In the genomic region with DNA sequence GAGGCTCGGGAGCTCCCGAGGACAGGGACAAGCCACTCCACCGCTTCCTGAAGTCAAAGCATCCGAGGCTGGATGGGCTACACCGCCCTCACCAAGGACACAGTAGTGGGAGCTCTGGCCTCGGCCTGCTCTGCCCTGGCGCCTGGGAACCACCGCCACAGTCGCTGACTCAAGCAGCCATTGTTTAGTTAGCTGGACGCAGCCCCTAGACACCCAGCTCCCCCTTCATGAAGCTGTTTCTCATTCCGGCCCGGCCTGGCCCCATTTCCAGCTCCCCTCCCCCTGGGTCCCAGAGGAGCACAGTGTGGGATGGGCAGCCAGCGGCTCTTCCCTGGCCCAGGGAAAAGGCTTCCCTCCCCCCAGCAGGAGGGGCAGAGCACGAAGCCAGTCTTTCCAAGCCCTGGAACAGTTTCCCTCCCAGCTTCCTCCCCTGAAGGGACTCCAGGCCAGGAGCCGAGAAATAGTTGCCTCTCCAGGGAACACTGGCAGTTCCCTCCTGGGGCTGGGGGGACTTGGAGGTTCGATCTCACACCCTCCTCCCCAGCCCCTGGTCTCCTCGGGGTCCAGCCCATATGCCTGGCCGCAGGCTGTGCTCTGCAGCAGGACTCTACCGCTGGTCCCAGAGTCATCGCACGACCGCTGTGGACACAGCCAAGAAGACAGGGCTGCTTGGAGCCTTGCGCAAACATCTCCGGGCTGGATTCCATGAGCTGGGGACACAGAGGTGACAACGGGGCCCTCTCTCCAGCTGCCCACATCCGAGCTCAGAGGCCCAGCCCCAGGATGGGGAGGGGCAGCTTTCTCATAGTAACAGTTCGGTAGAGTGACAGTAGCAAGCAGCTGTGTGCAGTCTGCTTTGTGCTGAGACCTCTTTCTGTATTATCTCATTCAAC, we compare ENCODE assay signal across 8 cellular contexts. TPM values are rescaled to one million over a fixed set of nuclear protein-coding genes. Genes with fewer than 3 reads are reported as not detected.
DNase-seq lines count a peak whose midpoint lies in the region; TF ChIP-seq lines count a peak whose summit lies in the region.

No MANE protein-coding gene starts in this region.

- peak overlapping the region; percentile 67 to 83 (median 74) for H3K27ac ChIP-seq in Peyer's patch

- peak overlapping the region in 2 of 4 donors; percentile 11 to 16 for H3K4me3 ChIP-seq in Peyer's patch

- H3K36me3 Mint-ChIP-seq in nephron (ENCODE audit: low read depth) = no peaks in the 10 kb centered on the region
- no peaks in the 10 kb centered on the region for H3K36me3 Mint-ChIP-seq in activated T-helper 1 cell treated with anti-CD3 and anti-CD28 coated beads, Interleukin-12 subunit alpha, Interleukin-12 subunit beta, Interleukin-2, Interleukin-4 antibody, amounts not matched to agents 30 ng/mL and 10 ng/mL and 1 ng/mL, durations not matched to agents 14 hours and 24 hours and 36 hours (ENCODE audit: low read depth)

- no peaks in the 10 kb centered on the region for H3K9me3 ChIP-seq in Peyer's patch

- peak overlapping the region; percentile 99 for H3K27ac Mint-ChIP-seq in nephron
- H3K27ac Mint-ChIP-seq in activated T-helper 1 cell treated with anti-CD3 and anti-CD28 coated beads, Interleukin-12 subunit alpha, Interleukin-12 subunit beta, Interleukin-2, Interleukin-4 antibody, amounts not matched to agents 30 ng/mL and 10 ng/mL and 1 ng/mL, durations not matched to agents 14 hours and 24 hours and 36 hours = no peak overlapping the region

- peaks cover 0 to 86% (median 13%) of the 10 kb centered on the region in 4 donors for H3K4me1 ChIP-seq in Peyer's patch

- H3K27me3 Mint-ChIP-seq in nephron (ENCODE audit: low read depth) = no peaks in the 10 kb centered on the region
- H3K27me3 Mint-ChIP-seq in activated T-helper 1 cell treated with anti-CD3 and anti-CD28 coated beads, Interleukin-12 subunit alpha, Interleukin-12 subunit beta, Interleukin-2, Interleukin-4 antibody, amounts not matched to agents 30 ng/mL and 10 ng/mL and 1 ng/mL, durations not matched to agents 14 hours and 24 hours and 36 hours (ENCODE audit: insufficient read depth) = peaks cover 47% of the 10 kb centered on the region

- intact Hi-C loops in activated T-helper 1 cell treated with anti-CD3 and anti-CD28 coated beads, Interleukin-12 subunit alpha, Interleukin-12 subunit beta, Interleukin-2, Interleukin-4 antibody, amounts not matched to agents 30 ng/mL and 10 ng/mL and 1 ng/mL, durations not matched to agents 14 hours and 24 hours and 36 hours (cut with micrococcal nuclease) = no loop called here

- peak; percentile 80 for DNase-seq in ELR (ENCODE audit: low read depth)
- DNase-seq in Peyer's patch = peak in 1 of 3 donors; percentile 71
- peak; percentile 98 for DNase-seq in fibroblast of gingiva (ENCODE audit: low read depth)
- no peak for DNase-seq in NCI-H187 (lab: John Stamatoyannopoulos, UW)
- DNase-seq in GDM1 (lab: John Stamatoyannopoulos, UW) = no peak
- no peak for DNase-seq in stimulated activated CD4-positive, alpha-beta T cell treated with anti-CD3 and anti-CD28 coated beads, Interleukin-1b, Interleukin-23, amount 100 ng/mL, for 48 hours
- no peak for DNase-seq in activated T-helper 1 cell treated with anti-CD3 and anti-CD28 coated beads, Interleukin-12 subunit alpha, Interleukin-12 subunit beta, Interleukin-2, Interleukin-4 antibody, amounts not matched to agents 30 ng/mL and 10 ng/mL and 1 ng/mL, durations not matched to agents 14 hours and 24 hours and 36 hours (ENCODE audit: low spot score)

- no peaks in the 10 kb centered on the region for H3K9me3 Mint-ChIP-seq in nephron
- H3K9me3 Mint-ChIP-seq in activated T-helper 1 cell treated with anti-CD3 and anti-CD28 coated beads, Interleukin-12 subunit alpha, Interleukin-12 subunit beta, Interleukin-2, Interleukin-4 antibody, amounts not matched to agents 30 ng/mL and 10 ng/mL and 1 ng/mL, durations not matched to agents 14 hours and 24 hours and 36 hours = no peaks in the 10 kb centered on the region

- H3K36me3 ChIP-seq in Peyer's patch = no peaks in the 10 kb centered on the region

- TF ChIP-seq CTCF in Peyer's patch (IDR thresholded peaks at IDR 0.05) = no peak
- no peak for TF ChIP-seq CTCF in nephron (IDR thresholded peaks at IDR 0.05; ENCODE audit: unreplicated experiment in 3 of 3)

- peaks cover 85% of the 10 kb centered on the region for H3K4me1 Mint-ChIP-seq in nephron
- peaks cover 18% of the 10 kb centered on the region for H3K4me1 Mint-ChIP-seq in activated T-helper 1 cell treated with anti-CD3 and anti-CD28 coated beads, Interleukin-12 subunit alpha, Interleukin-12 subunit beta, Interleukin-2, Interleukin-4 antibody, amounts not matched to agents 30 ng/mL and 10 ng/mL and 1 ng/mL, durations not matched to agents 14 hours and 24 hours and 36 hours (ENCODE audit: low read depth)

- TF ChIP-seq POLR2A in Peyer's patch (IDR thresholded peaks at IDR 0.05) = no peak

- H3K4me3 Mint-ChIP-seq in nephron = peak overlapping the region; percentile 60 to 68 (median 65)
- H3K4me3 Mint-ChIP-seq in activated T-helper 1 cell treated with anti-CD3 and anti-CD28 coated beads, Interleukin-12 subunit alpha, Interleukin-12 subunit beta, Interleukin-2, Interleukin-4 antibody, amounts not matched to agents 30 ng/mL and 10 ng/mL and 1 ng/mL, durations not matched to agents 14 hours and 24 hours and 36 hours = no peak overlapping the region

- no peaks in the 10 kb centered on the region for H3K27me3 ChIP-seq in Peyer's patch

RNA-seq across cellular contexts. Expression of a gene that starts 10.0 kb away (rescaled TPM):
- total RNA-seq in Peyer's patch = 100 to 1,000 TPM in 1 of 4 donors, 10 to 100 TPM in 3; 13.1 to 305 (median 48.2) TPM
- total RNA-seq in activated T-helper 1 cell treated with anti-CD3 and anti-CD28 coated beads, Interleukin-12 subunit alpha, Interleukin-12 subunit beta, Interleukin-2, Interleukin-4 antibody, amounts not matched to agents 30 ng/mL and 10 ng/mL and 1 ng/mL, durations not matched to agents 14 hours and 24 hours and 36 hours = 1.3 and 1.7 TPM in 2 replicates

RNA-seq across cellular contexts. Expression of a gene that starts 53.5 kb away (rescaled TPM):
- total RNA-seq in Peyer's patch = not detected
- not detected in 2 replicates for total RNA-seq in activated T-helper 1 cell treated with anti-CD3 and anti-CD28 coated beads, Interleukin-12 subunit alpha, Interleukin-12 subunit beta, Interleukin-2, Interleukin-4 antibody, amounts not matched to agents 30 ng/mL and 10 ng/mL and 1 ng/mL, durations not matched to agents 14 hours and 24 hours and 36 hours

Comparison
In these comparisons a context has a peak if more than half of its experiments do, and no peak if none do; other contexts are left out.
1. DNase-seq: peak in ELR (single experiment) and fibroblast of gingiva (single experiment); none in NCI-H187 (0 of 2), GDM1 (single experiment), stimulated activated CD4-positive, alpha-beta T cell treated with anti-CD3 and anti-CD28 coated beads, Interleukin-1b, Interleukin-23, amount 100 ng/mL, for 48 hours (single experiment) and activated T-helper 1 cell treated with anti-CD3 and anti-CD28 coated beads, Interleukin-12 subunit alpha, Interleukin-12 subunit beta, Interleukin-2, Interleukin-4 antibody, amounts not matched to agents 30 ng/mL and 10 ng/mL and 1 ng/mL, durations not matched to agents 14 hours and 24 hours and 36 hours (single experiment).